23 cellular contexts compared by ENCODE assay signal in genomic region chr22:38030311-38031133, GRCh38. TPM values are rescaled to one million over a fixed set of nuclear protein-coding genes. Genes with fewer than 3 reads are reported as not detected.
DNase-seq lines count a peak whose midpoint lies in the region; ATAC-seq, FAIRE-seq and TF ChIP-seq lines count a peak whose summit lies in the region.
"Had no signal": no experiment of that assay in that cellular context is flagged by ENCODE, and none has a peak within 500 bp of the region (broad histone marks: within the 10 kb centered on the region; RNA-seq: fewer than 3 reads in every experiment).

No MANE protein-coding gene starts in this region.

- no peaks in the 10 kb centered on the region for H4K20me1 ChIP-seq in K562 (replicated peaks; ENCODE audit: control insufficient read depth, insufficient read depth, low read length)

- H3K36me3 ChIP-seq in K562 (ENCODE audit: control insufficient read depth, insufficient read depth, low read length) (no peaks in the 10 kb centered on the region), small intestine (ENCODE audit: control insufficient read depth in 2 of 2, insufficient read depth in 2 of 2, low read length in 2 of 2) (no peaks in the 10 kb centered on the region), ascending aorta (no peaks in the 10 kb centered on the region)
- H3K36me3 ChIP-seq: BE2C had no signal

- TF ChIP-seq RAD21 in K562 (CRISPR knock-in tag; conservative IDR thresholded peaks at IDR 0.05 in 1 of 2, IDR thresholded peaks at IDR 0.05 in 1 of 2): no peak

- H3K27ac ChIP-seq in K562 (ENCODE audit: extremely low read depth, low read depth, low read length) (no peak overlapping the region), layer of hippocampus (ENCODE audit: low read depth, low read length) (peak overlapping the region; percentile 99), small intestine (ENCODE audit: low read depth in 1 of 2, low read length in 1 of 2) (no peak overlapping the region), ascending aorta (no peak overlapping the region)
- H3K27ac ChIP-seq: 22Rv1 had no signal

- 46% methylated on average over 11 of the region's 16 CpGs for WGBS in K562 (ENCODE audit: insufficient coverage, low coverage, missing lambda C conversion rate)
- 27 to 57% (median 48%) methylated on average over 13 to 16 of the region's 16 CpGs for WGBS in small intestine, 3 donors

- no peak for TF ChIP-seq POLR2A in K562 (conservative IDR thresholded peaks at IDR 0.05)

- H3K4me1 ChIP-seq in K562 (replicated peaks in 1 of 2; ENCODE audit: control insufficient read depth in 2 of 2, insufficient read depth in 2 of 2, low read length in 2 of 2) (peaks cover 34 to 47% of the 10 kb centered on the region in 2 experiments), small intestine (ENCODE audit: control insufficient read depth in 2 of 2, insufficient read depth in 1 of 2, low read depth in 1 of 2, low read length in 1 of 2) (no peaks in the 10 kb centered on the region), ascending aorta (peaks cover 4 to 17% of the 10 kb centered on the region in 2 donors)

- 0 out of 6 replicates have a peak, but pooled peaks of 1 of the 3 experiments have one; percentile 4 for TF ChIP-seq CTCF in K562 (IDR thresholded peaks at IDR 0.05 in 2 of 3, conservative IDR thresholded peaks at IDR 0.05 in 1 of 3; ENCODE audit: insufficient read depth in 2 of 3, low read depth in 1 of 3, low read length in 3 of 3)
- no peak for TF ChIP-seq CTCF in ascending aorta (IDR thresholded peaks at IDR 0.05)
- TF ChIP-seq CTCF in progenitor cell of endocrine pancreas (IDR thresholded peaks at IDR 0.05; ENCODE audit: unreplicated experiment): no peak

- peaks cover 23% of the 10 kb centered on the region for H3K27me3 Mint-ChIP-seq in progenitor cell of endocrine pancreas

- H3K27ac Mint-ChIP-seq in progenitor cell of endocrine pancreas: no peak overlapping the region
- H3K27ac Mint-ChIP-seq: stimulated activated memory B cell treated with anti-CD40 and anti-IgM and Interleukin-4, amounts not matched to agents 10 μg/mL and 1 μg/mL and 100 μg/mL, for 72 hours; type B pancreatic cell had no signal

- H3K9me1 ChIP-seq in K562 (ENCODE audit: control insufficient read depth, insufficient read depth, low read length): no peaks in the 10 kb centered on the region

- peaks cover 6% of the 10 kb centered on the region for H3K4me1 Mint-ChIP-seq in progenitor cell of endocrine pancreas (ENCODE audit: low read depth)

- no peak overlapping the region for H3K4me2 ChIP-seq in K562 (ENCODE audit: insufficient read depth, low read length)

- in situ Hi-C loops in K562 (cut with MboI): no loop called here

- CTCF ChIA-PET in K562 (lab: Yijun Ruan, JAX; ENCODE audit: low intra/inter-chr PET ratio): no interaction called here

- DNase-seq in DMS153 (lab: John Stamatoyannopoulos, UW) (peak; percentile 34), DMS153 treated with DMSO at 0.1 percent for 48 hours (lab: John Stamatoyannopoulos, UW; ENCODE audit: unreplicated experiment) (no peak), K562 (ENCODE audit: extremely low read depth in 1 of 4, low spot score in 3 of 4) (peak in 2 of 4 experiments; percentile 40 to 47), small intestine (peak; percentile 73), ascending aorta (ENCODE audit: low spot score in 2 of 2) (no peak), HK-2 (ENCODE audit: unreplicated experiment) (no peak), progenitor cell of endocrine pancreas (ENCODE audit: low spot score, unreplicated experiment) (no peak)
- DNase-seq: activated CD4-positive, alpha-beta T cell treated with anti-CD3 and anti-CD28 coated beads, Interleukin-2, amount 50 U/mL, for 4 hours; activated naive CD4-positive, alpha-beta T cell treated with anti-CD3 and anti-CD28 coated beads, Interleukin-2, amount 50 U/mL, for 16 hours; activated T-cell treated with anti-CD3 and anti-CD28 coated beads, Interleukin-2, amount 50 U/mL, for 1 hour; BE2C; effector CD8-positive, alpha-beta T cell; GF-D8; MV-4-11 had no signal

- no peak for ATAC-seq in K562
- ATAC-seq: Panc1; stimulated activated memory B cell treated with anti-CD40 and anti-IgM and Interleukin-4, amounts not matched to agents 10 μg/mL and 1 μg/mL and 100 μg/mL, for 72 hours had no signal

- H3K4me3 Mint-ChIP-seq in progenitor cell of endocrine pancreas (ENCODE audit: low read depth): no peak overlapping the region
- H3K4me3 Mint-ChIP-seq: stimulated activated memory B cell treated with anti-CD40 and anti-IgM and Interleukin-4, amounts not matched to agents 10 μg/mL and 1 μg/mL and 100 μg/mL, for 72 hours; type B pancreatic cell had no signal

- peak overlapping the region; percentile 37; the same call in 1 of the 2 replicates for H2AFZ ChIP-seq in K562 (ENCODE audit: low read depth, low read length)

- no peaks in the 10 kb centered on the region for H3K9me3 Mint-ChIP-seq in progenitor cell of endocrine pancreas (ENCODE audit: low read depth)
- H3K9me3 Mint-ChIP-seq: stimulated activated memory B cell treated with anti-CD40 and anti-IgM and Interleukin-4, amounts not matched to agents 10 μg/mL and 1 μg/mL and 100 μg/mL, for 72 hours; type B pancreatic cell had no signal

- no peak for TF ChIP-seq EP300 in K562 (IDR thresholded peaks at IDR 0.05; ENCODE audit: low read length)

- H3K36me3 Mint-ChIP-seq in progenitor cell of endocrine pancreas (ENCODE audit: insufficient read depth): no peaks in the 10 kb centered on the region
- H3K36me3 Mint-ChIP-seq: stimulated activated memory B cell treated with anti-CD40 and anti-IgM and Interleukin-4, amounts not matched to agents 10 μg/mL and 1 μg/mL and 100 μg/mL, for 72 hours; type B pancreatic cell had no signal

- H3K9me3 ChIP-seq in K562 (replicated peaks; ENCODE audit: control insufficient read depth, insufficient read depth, low read depth, low read length) (no peaks in the 10 kb centered on the region), small intestine (ENCODE audit: control insufficient read depth, low read depth) (no peaks in the 10 kb centered on the region), ascending aorta (no peaks in the 10 kb centered on the region)
- H3K9me3 ChIP-seq: BE2C had no signal

- intact Hi-C loops in K562 (cut with micrococcal nuclease): no loop called here
- intact Hi-C loops in ascending aorta (cut with DNase I): no loop called here

- POLR2A ChIA-PET in K562 (lab: Yijun Ruan, JAX): interaction anchor here (0.6 to 0.8 kb wide), 2 partner anchors 18 to 460 kb away, joined by 3 read pairs; no protein-coding TSS in a partner anchor

- no peaks in the 10 kb centered on the region for H3K79me2 ChIP-seq in K562 (ENCODE audit: control insufficient read depth, insufficient read depth, low read length)

- BruUV-seq in K562 (replicated peaks; lab: Mats Ljungman, UMichigan): no TSS peak

- peak overlapping the region in 1 of 2 experiments; percentile 66; a peak in 2 of 4 replicates for H3K9ac ChIP-seq in K562 (ENCODE audit: insufficient read depth in 1 of 2, low read depth in 2 of 2, low read length in 2 of 2)

- H3K4me3 ChIP-seq in K562: no peak overlapping the region
- no peak overlapping the region for H3K4me3 ChIP-seq in small intestine (ENCODE audit: low read depth in 1 of 2, low read length in 2 of 2)
- H3K4me3 ChIP-seq in ascending aorta: no peak overlapping the region

- no peak for FAIRE-seq in K562 (lab: Jason Lieb, UNC)
- FAIRE-seq in small intestine (lab: Jason Lieb, UNC): no peak
- FAIRE-seq: D721Med, GM12891 had no signal

- H3K27me3 ChIP-seq in K562 (ENCODE audit: control insufficient read depth in 2 of 2, insufficient read depth in 2 of 2, low read length in 2 of 2) (no peaks in the 10 kb centered on the region; a peak in 1 of 5 replicates), layer of hippocampus (ENCODE audit: control insufficient read depth, insufficient read depth, low read length) (no peaks in the 10 kb centered on the region), small intestine (ENCODE audit: control insufficient read depth in 2 of 2, insufficient read depth in 2 of 2, low read length in 2 of 2) (no peaks in the 10 kb centered on the region), ascending aorta (no peaks in the 10 kb centered on the region)
- H3K27me3 ChIP-seq: BE2C had no signal

RNA-seq across cellular contexts. Expression of gene PICK1, which starts 26.7 kb away (rescaled TPM):
- 25.6 and 73.9 TPM in 2 replicates for total RNA-seq in K562 (2011; cell fraction: chromatin; rRNA removed; ENCODE audit: low replicate concordance)
- 35.9 and 41.6 TPM in 2 replicates for total RNA-seq in K562 (2011; cell fraction: nucleolus; rRNA removed)
- total RNA-seq in K562 (2011; cell fraction: nucleoplasm; rRNA removed): 31.1 and 41.3 TPM in 2 replicates
- total RNA-seq in K562 (2014; rRNA removed): 8.6 and 11.3 TPM in 2 replicates
- total RNA-seq in K562 (2014; rRNA removed; fragmentation: Illumina TruSeq; extraction: Trizol): 4.3 and 5.2 TPM in 2 replicates
- 6.5 and 6.7 TPM in 2 replicates for total RNA-seq in K562 (2015; rRNA removed; fragmentation: Illumina TruSeq; extraction: Trizol)
- 7.1 and 9.2 TPM in 2 replicates for total RNA-seq in K562 (2021)
- 9.6 and 14.5 TPM in 2 replicates for polyA plus RNA-seq in K562 (2011; rRNA removed)
- polyA plus RNA-seq in K562 (2011; cell fraction: cytosol; rRNA removed): 12.0 and 13.0 TPM in 2 replicates
- polyA plus RNA-seq in K562 (2011; cell fraction: nucleus; rRNA removed): 67.4 and 81.6 TPM in 2 replicates
- 5.6 and 8.2 TPM in 2 replicates for polyA plus RNA-seq in K562 (2012)
- polyA plus RNA-seq in K562 (2014; fragmentation: Illumina TruSeq; extraction: Trizol): 7.1 and 7.9 TPM in 2 replicates
- polyA plus RNA-seq in K562 (2014; fragmentation: Nextera tagmentation; extraction: Ambion mirVana): under 1 TPM in 1 of 2 experiments, not detected in 1; 0.06 TPM
- 9.4 and 11.0 TPM in 2 replicates for polyA plus RNA-seq in K562 (2014; rRNA removed)
- polyA minus RNA-seq in K562 (2011; rRNA and poly(A)+ RNA removed): 9.6 and 18.1 TPM in 2 replicates
- polyA minus RNA-seq in K562 (2011; cell fraction: cytosol; rRNA and poly(A)+ RNA removed): 5.7 and 8.4 TPM in 2 replicates
- polyA minus RNA-seq in K562 (2011; cell fraction: nucleus; rRNA and poly(A)+ RNA removed): 11.6 and 12.2 TPM in 2 replicates
- 10 to 100 TPM; 24.3 to 33.3 (median 33.0) TPM for polyA plus RNA-seq in small intestine
- total RNA-seq in ascending aorta: 88.1 TPM
- 64.2 and 67.3 TPM in 2 replicates for total RNA-seq in progenitor cell of endocrine pancreas

RNA-seq across cellular contexts. Expression of gene SOX10, which starts 46.2 kb away (rescaled TPM):
- not detected in 2 replicates for total RNA-seq in K562 (2011; cell fraction: chromatin; rRNA removed; ENCODE audit: low replicate concordance)
- total RNA-seq in K562 (2011; cell fraction: nucleolus; rRNA removed): not detected in 2 replicates
- total RNA-seq in K562 (2011; cell fraction: nucleoplasm; rRNA removed): not detected in 2 replicates
- total RNA-seq in K562 (2014; rRNA removed) (not detected in 2 replicates), K562 (2014; rRNA removed; fragmentation: Illumina TruSeq; extraction: Trizol) (not detected in 2 replicates), K562 (2015; rRNA removed; fragmentation: Illumina TruSeq; extraction: Trizol) (not detected in 2 replicates), K562 (2021) (not detected in 2 replicates), ascending aorta (23.0 TPM), progenitor cell of endocrine pancreas (0.95 and 1.3 TPM in 2 replicates)
- polyA plus RNA-seq in K562 (2011; rRNA removed) (not detected in 2 replicates), K562 (2014; fragmentation: Illumina TruSeq; extraction: Trizol) (not detected in 2 replicates), K562 (2014; fragmentation: Nextera tagmentation; extraction: Ambion mirVana) (not detected), K562 (2014; rRNA removed) (not detected in 2 replicates), small intestine (1 to 10 TPM in 1 of 3 donors, under 1 TPM in 1, not detected in 1; 0.27 to 2.8 TPM)
- not detected in 2 replicates for polyA plus RNA-seq in K562 (2011; cell fraction: cytosol; rRNA removed)
- polyA plus RNA-seq in K562 (2011; cell fraction: nucleus; rRNA removed): not detected in 2 replicates
- polyA plus RNA-seq in K562 (2012): 0.04 TPM in 1 of 2 replicates, not detected in the other
- not detected in 2 replicates for polyA minus RNA-seq in K562 (2011; rRNA and poly(A)+ RNA removed)
- polyA minus RNA-seq in K562 (2011; cell fraction: cytosol; rRNA and poly(A)+ RNA removed): not detected in 2 replicates
- polyA minus RNA-seq in K562 (2011; cell fraction: nucleus; rRNA and poly(A)+ RNA removed): not detected in 2 replicates
- total RNA-seq: bronchial epithelial cell, myocyte had no signal

RNA-seq across cellular contexts. Expression of gene SLC16A8, which starts 53.5 kb away (rescaled TPM):
- not detected in 2 replicates for total RNA-seq in K562 (2011; cell fraction: chromatin; rRNA removed; ENCODE audit: low replicate concordance)
- not detected in 2 replicates for total RNA-seq in K562 (2011; cell fraction: nucleolus; rRNA removed)
- not detected in 2 replicates for total RNA-seq in K562 (2011; cell fraction: nucleoplasm; rRNA removed)
- total RNA-seq in K562 (2014; rRNA removed): not detected in 2 replicates
- total RNA-seq in K562 (2014; rRNA removed; fragmentation: Illumina TruSeq; extraction: Trizol): not detected in 2 replicates
- total RNA-seq in K562 (2015; rRNA removed; fragmentation: Illumina TruSeq; extraction: Trizol): not detected in 2 replicates
- total RNA-seq in K562 (2021): not detected in 2 replicates
- not detected in 2 replicates for polyA plus RNA-seq in K562 (2011; rRNA removed)
- polyA plus RNA-seq in K562 (2011; cell fraction: cytosol; rRNA removed): not detected in 2 replicates
- polyA plus RNA-seq in K562 (2011; cell fraction: nucleus; rRNA removed): not detected in 2 replicates
- 0.28 TPM in 1 of 2 replicates, not detected in the other for polyA plus RNA-seq in K562 (2012)
- polyA plus RNA-seq in K562 (2014; fragmentation: Illumina TruSeq; extraction: Trizol): not detected in 2 replicates
- polyA plus RNA-seq in K562 (2014; fragmentation: Nextera tagmentation; extraction: Ambion mirVana): not detected
- not detected in 2 replicates for polyA plus RNA-seq in K562 (2014; rRNA removed)
- polyA minus RNA-seq in K562 (2011; rRNA and poly(A)+ RNA removed): not detected in 2 replicates
- polyA minus RNA-seq in K562 (2011; cell fraction: cytosol; rRNA and poly(A)+ RNA removed): not detected in 2 replicates
- not detected in 2 replicates for polyA minus RNA-seq in K562 (2011; cell fraction: nucleus; rRNA and poly(A)+ RNA removed)
- polyA plus RNA-seq in small intestine: under 1 TPM in 1 of 3 donors, not detected in 2; 0.37 TPM
- total RNA-seq in ascending aorta: not detected
- total RNA-seq in progenitor cell of endocrine pancreas: 2.6 and 3.0 TPM in 2 replicates

Comparison
In these comparisons a context has a peak if more than half of its experiments do, and no peak if none do; other contexts are left out.
1. DNase-seq: peak in DMS153 (single experiment) and small intestine (single experiment); none in DMS153 treated with DMSO at 0.1 percent for 48 hours (single experiment), ascending aorta (0 of 2), HK-2 (single experiment) and progenitor cell of endocrine pancreas (single experiment).
2. RNA of gene SOX10, which starts 46.2 kb away (total RNA-seq): 23.0 TPM in ascending aorta (single experiment); 0.95 to 1.3 TPM in progenitor cell of endocrine pancreas and not detected in K562; every median in the first group is over 10 times any median in the second.